ENCODE assay signal across 10 cellular contexts in the genomic region with DNA sequence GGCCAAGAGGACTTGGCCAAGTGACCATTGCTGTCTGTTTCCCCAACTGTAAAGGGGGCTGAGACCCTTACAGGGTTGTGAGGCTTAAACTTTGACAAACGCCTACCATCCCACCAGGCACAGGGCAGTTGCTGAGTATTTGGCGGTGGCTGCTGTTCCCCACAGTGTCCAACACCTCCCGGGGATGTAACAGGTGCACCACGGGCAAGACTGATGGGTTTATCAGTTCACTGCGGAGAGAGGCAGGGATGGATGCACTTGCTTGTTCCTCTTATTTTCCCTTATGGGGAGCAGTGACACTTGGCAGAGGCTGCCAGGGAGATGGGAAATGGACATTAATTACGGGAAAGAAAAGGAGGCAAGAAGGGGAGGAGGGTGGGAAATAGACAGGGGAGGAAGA. TPM values are rescaled to one million over a fixed set of nuclear protein-coding genes. Genes with fewer than 3 reads are reported as not detected.
DNase-seq lines count a peak whose midpoint lies in the region; ATAC-seq and TF ChIP-seq lines count a peak whose summit lies in the region.
"Not testable (repeated sequence)": the region's sequence is repeated elsewhere in the genome, so short reads cannot be mapped to it uniquely, and the experiment has no call there.
"Had no signal": no experiment of that assay in that cellular context is flagged by ENCODE, and none has a peak within 500 bp of the region (broad histone marks: within the 10 kb centered on the region; RNA-seq: fewer than 3 reads in every experiment).

No MANE protein-coding gene starts in this region.

- not testable (repeated sequence) for H3K27ac Mint-ChIP-seq in CD4-positive, alpha-beta T cell; glutamatergic neuron (ENCODE audit: unreplicated experiment); nephron
- peak overlapping the region; percentile 91 for H3K27ac Mint-ChIP-seq in activated T-cell treated with anti-CD3 and anti-CD28 coated beads, Interleukin-2, amount 50 U/mL, for 24 hours
- peak overlapping the region in 1 of 2 donors; percentile 31 for H3K27ac Mint-ChIP-seq in stimulated activated naive CD8-positive, alpha-beta T cell treated with anti-CD3 and anti-CD28 coated beads, Interleukin-15, amount 100 ng/mL, for 72 hours

- H3K9me2 ChIP-seq in OCI-LY1 (ENCODE audit: low read depth, low read length), result not testable (repeated sequence)

- not testable (repeated sequence) for TF ChIP-seq CTCF in CD4-positive, alpha-beta T cell (IDR thresholded peaks at IDR 0.05); OCI-LY1 (IDR thresholded peaks at IDR 0.05; ENCODE audit: low read length); glutamatergic neuron (IDR thresholded peaks at IDR 0.05; ENCODE audit: partially characterized antibody, unreplicated experiment); nephron (IDR thresholded peaks at IDR 0.05; ENCODE audit: unreplicated experiment in 3 of 3)

- H3K4me2 ChIP-seq in OCI-LY1 (ENCODE audit: low read length), result peak overlapping the region; percentile 92

- ATAC-seq in CD4-positive, alpha-beta T cell (ENCODE audit: poor library complexity), result not testable (repeated sequence)
- ATAC-seq in stimulated activated naive CD8-positive, alpha-beta T cell treated with anti-CD3 and anti-CD28 coated beads, Interleukin-15, amount 100 ng/mL, for 72 hours, result peak; percentile 44

- POLR2A ChIA-PET in CD4-positive, alpha-beta T cell (lab: Charles Lee), result interaction anchor here (1.1 to 5.3 kb wide), 3 partner anchors 42 to 314 kb away, joined by 4 to 69 read pairs (median 9); a partner anchor contains a TSS

- H3K4me1 ChIP-seq in HUES6 (ENCODE audit: control insufficient read depth, insufficient read depth, low read length) (peaks cover 27% of the 10 kb centered on the region), OCI-LY1 (ENCODE audit: insufficient read depth, low read length, severe bottlenecking) (peaks cover 38% of the 10 kb centered on the region)

- H2AFZ ChIP-seq in OCI-LY1 (ENCODE audit: low read length), result not testable (repeated sequence)

- peaks cover 56% of the 10 kb centered on the region for H3K27me3 ChIP-seq in CD4-positive, alpha-beta T cell (ENCODE audit: control insufficient read depth, insufficient read depth, low read length)
- H3K27me3 ChIP-seq in HUES6 (ENCODE audit: control insufficient read depth, insufficient read depth, low read length) (peaks cover 61% of the 10 kb centered on the region), OCI-LY1 (ENCODE audit: insufficient read depth, low read length) (peaks cover 13% of the 10 kb centered on the region)

- H3K4me1 Mint-ChIP-seq in CD4-positive, alpha-beta T cell (ENCODE audit: low read depth), result peaks cover 23% of the 10 kb centered on the region
- peaks cover 35% of the 10 kb centered on the region for H3K4me1 Mint-ChIP-seq in activated T-cell treated with anti-CD3 and anti-CD28 coated beads, Interleukin-2, amount 50 U/mL, for 24 hours (ENCODE audit: low read depth)
- H3K4me1 Mint-ChIP-seq in glutamatergic neuron (ENCODE audit: low read depth, unreplicated experiment), result peaks cover 18% of the 10 kb centered on the region
- not testable (repeated sequence) for H3K4me1 Mint-ChIP-seq in nephron
- H3K4me1 Mint-ChIP-seq in stimulated activated naive CD8-positive, alpha-beta T cell treated with anti-CD3 and anti-CD28 coated beads, Interleukin-15, amount 100 ng/mL, for 72 hours, result peaks cover 53% of the 10 kb centered on the region

- not testable (repeated sequence) for H3F3A ChIP-seq in OCI-LY1 (ENCODE audit: insufficient read depth, low read length)

- not testable (repeated sequence) for DNase-seq in CD4-positive, alpha-beta T cell; glutamatergic neuron; stimulated activated naive CD8-positive, alpha-beta T cell treated with anti-CD3 and anti-CD28 coated beads, Interleukin-15, amount 100 ng/mL, for 72 hours
- DNase-seq in activated T-cell treated with anti-CD3 and anti-CD28 coated beads, Interleukin-2, amount 50 U/mL, for 24 hours, result peak; percentile 68
- DNase-seq in caudate nucleus (lab: John Stamatoyannopoulos, UW), result peak in 1 of 61 donors; percentile 16

- H3K9me3 ChIP-seq in CD4-positive, alpha-beta T cell (ENCODE audit: control insufficient read depth, low read length); HUES6 (ENCODE audit: control insufficient read depth, insufficient read depth, low read depth, low read length); OCI-LY1 (ENCODE audit: low read length): not testable (repeated sequence)

- H3K4me3 Mint-ChIP-seq in CD4-positive, alpha-beta T cell, result peak overlapping the region; percentile 77
- peak overlapping the region; percentile 93 for H3K4me3 Mint-ChIP-seq in activated T-cell treated with anti-CD3 and anti-CD28 coated beads, Interleukin-2, amount 50 U/mL, for 24 hours
- H3K4me3 Mint-ChIP-seq in glutamatergic neuron (ENCODE audit: unreplicated experiment), result peak overlapping the region; percentile 88
- H3K4me3 Mint-ChIP-seq in nephron, result peak overlapping the region; percentile 57 to 75 (median 70)
- H3K4me3 Mint-ChIP-seq in stimulated activated naive CD8-positive, alpha-beta T cell treated with anti-CD3 and anti-CD28 coated beads, Interleukin-15, amount 100 ng/mL, for 72 hours, result peak overlapping the region; percentile 91 to 93

- peak overlapping the region; percentile 76 for H3K4me3 ChIP-seq in HUES6 (ENCODE audit: low read depth, low read length)
- peak overlapping the region; percentile 70 for H3K4me3 ChIP-seq in OCI-LY1 (ENCODE audit: low read depth, low read length, poor library complexity, severe bottlenecking)

- H3K36me3 Mint-ChIP-seq in CD4-positive, alpha-beta T cell (ENCODE audit: low read depth); glutamatergic neuron (ENCODE audit: unreplicated experiment); nephron (ENCODE audit: low read depth): not testable (repeated sequence)
- H3K36me3 Mint-ChIP-seq in activated T-cell treated with anti-CD3 and anti-CD28 coated beads, Interleukin-2, amount 50 U/mL, for 24 hours (ENCODE audit: low read depth), result peaks cover 15% of the 10 kb centered on the region

- intact Hi-C loops in CD4-positive, alpha-beta T cell (cut with DNase I, micrococcal nuclease), result loop anchor here (2.0 to 10.0 kb wide), 3 partner anchors 19 to 841 kb away; a partner anchor contains a TSS

- not testable (repeated sequence) for H3K36me3 ChIP-seq in HUES6 (ENCODE audit: control insufficient read depth, insufficient read depth, low read length); OCI-LY1 (ENCODE audit: insufficient read depth, low read length)

- not testable (repeated sequence) for H3K9me3 Mint-ChIP-seq in CD4-positive, alpha-beta T cell; activated T-cell treated with anti-CD3 and anti-CD28 coated beads, Interleukin-2, amount 50 U/mL, for 24 hours; glutamatergic neuron (ENCODE audit: unreplicated experiment); nephron; stimulated activated naive CD8-positive, alpha-beta T cell treated with anti-CD3 and anti-CD28 coated beads, Interleukin-15, amount 100 ng/mL, for 72 hours

- CTCF ChIA-PET in CD4-positive, alpha-beta T cell (lab: Charles Lee), result not testable (repeated sequence)

- H3K79me2 ChIP-seq in OCI-LY1 (ENCODE audit: insufficient read depth, low read length), result not testable (repeated sequence)

- peaks cover 52% of the 10 kb centered on the region for H3K27me3 Mint-ChIP-seq in CD4-positive, alpha-beta T cell
- H3K27me3 Mint-ChIP-seq in activated T-cell treated with anti-CD3 and anti-CD28 coated beads, Interleukin-2, amount 50 U/mL, for 24 hours, result peaks cover 49% of the 10 kb centered on the region
- H3K27me3 Mint-ChIP-seq in glutamatergic neuron (ENCODE audit: unreplicated experiment), result not testable (repeated sequence)
- peaks cover 81% of the 10 kb centered on the region for H3K27me3 Mint-ChIP-seq in nephron (ENCODE audit: low read depth)
- H3K27me3 Mint-ChIP-seq in stimulated activated naive CD8-positive, alpha-beta T cell treated with anti-CD3 and anti-CD28 coated beads, Interleukin-15, amount 100 ng/mL, for 72 hours, result peaks cover 40% of the 10 kb centered on the region

- peak overlapping the region; percentile 42 for H3K9ac ChIP-seq in HUES6 (ENCODE audit: low read length)
- H3K9ac ChIP-seq in OCI-LY1 (ENCODE audit: low read length), result peak overlapping the region; percentile 88; the same call in 1 of the 2 replicates

- H4K20me1 ChIP-seq in OCI-LY1 (ENCODE audit: insufficient read depth, low read length), result not testable (repeated sequence)

- H3K27ac ChIP-seq in CD4-positive, alpha-beta T cell (ENCODE audit: low read depth, low read length); HUES6 (ENCODE audit: low read depth, low read length); OCI-LY1 (ENCODE audit: low read depth, low read length, poor library complexity, severe bottlenecking): not testable (repeated sequence)
- peak overlapping the region; percentile 44 for H3K27ac ChIP-seq in caudate nucleus (ENCODE audit: low read depth, low read length)

RNA-seq across cellular contexts. Expression of a gene that starts 16.7 kb away (rescaled TPM):
- not detected for total RNA-seq in CD4-positive, alpha-beta T cell
- 0.15 TPM for total RNA-seq in glutamatergic neuron (ENCODE audit: unreplicated experiment)
- total RNA-seq: activated CD8-positive, alpha-beta memory T cell treated with anti-CD3 and anti-CD28 coated beads for 36 hours; SK-MEL-5 had no signal

RNA-seq across cellular contexts. Expression of a gene that starts 19.6 kb away (rescaled TPM):
- total RNA-seq in CD4-positive, alpha-beta T cell, result 10 to 100 TPM in 1 of 2 experiments, 1 to 10 TPM in 1; 8.6 to 12.6 TPM
- total RNA-seq in glutamatergic neuron (ENCODE audit: unreplicated experiment), result 36.3 TPM

RNA-seq across cellular contexts. Expression of a gene that starts 42.5 kb away (rescaled TPM):
- 1,000 to 10,000 TPM; 1,039 to 1,046 TPM for total RNA-seq in CD4-positive, alpha-beta T cell
- total RNA-seq in glutamatergic neuron (ENCODE audit: unreplicated experiment), result 441 TPM
